ENCODE assay signal across 8 cellular contexts in genomic region chr22:50582562-50583293, GRCh38. TPM values are rescaled to one million over a fixed set of nuclear protein-coding genes. Genes with fewer than 3 reads are reported as not detected.
DNase-seq lines count a peak whose midpoint lies in the region; ATAC-seq and TF ChIP-seq lines count a peak whose summit lies in the region.

CHKB (minus strand) TSS chr22:50582849; CDS start chr22:50582781, 68 bp downstream.

- H3K36me3 Mint-ChIP-seq in activated T-cell treated with anti-CD3 and anti-CD28 coated beads, Interleukin-2, amount 50 U/mL, for 24 hours (ENCODE audit: low read depth), result peaks cover 46% of the 10 kb centered on the region

- peaks cover 26% of the 10 kb centered on the region for H3K4me1 Mint-ChIP-seq in activated T-cell treated with anti-CD3 and anti-CD28 coated beads, Interleukin-2, amount 50 U/mL, for 24 hours (ENCODE audit: low read depth)

- ATAC-seq in GM21717 (IDR thresholded peaks at IDR 0.05; ENCODE audit: unreplicated experiment), result peak; percentile 87

- H3K27me3 Mint-ChIP-seq in activated T-cell treated with anti-CD3 and anti-CD28 coated beads, Interleukin-2, amount 50 U/mL, for 24 hours, result no peaks in the 10 kb centered on the region

- DNase-seq in DMS153 treated with DMSO at 0.1 percent for 48 hours (lab: John Stamatoyannopoulos, UW; ENCODE audit: unreplicated experiment), result peak; percentile 96
- DNase-seq in KBM-7, result peak; percentile 98
- peak; percentile 98 for DNase-seq in activated T-cell treated with anti-CD3 and anti-CD28 coated beads, Interleukin-2, amount 50 U/mL, for 24 hours
- DNase-seq in epithelial cell of proximal tubule (ENCODE audit: low read depth), result peak; percentile 68
- peak; percentile 99 for DNase-seq in mucosa of gallbladder (ENCODE audit: low spot score)
- DNase-seq in stimulated activated CD8-positive, alpha-beta memory T cell treated with anti-CD3 and anti-CD28 coated beads, Interleukin-4, amount 100 ng/mL, for 4 hours (ENCODE audit: low read depth in 2 of 2, low spot score in 1 of 2), result peak; percentile 94 to 96

- in situ Hi-C loops in KBM-7 (cut with MboI; ENCODE audit: low pct_unique_long_range_greater_than_20kb, low sequenced_read_pairs), result no loop called here

- no peak for TF ChIP-seq CTCF in epithelial cell of proximal tubule (conservative IDR thresholded peaks at IDR 0.05; ENCODE audit: low read depth, low read length)

- peak within 1 kb of the TSS; percentile 94 for H3K4me3 Mint-ChIP-seq in activated T-cell treated with anti-CD3 and anti-CD28 coated beads, Interleukin-2, amount 50 U/mL, for 24 hours

- H3K27ac Mint-ChIP-seq in activated T-cell treated with anti-CD3 and anti-CD28 coated beads, Interleukin-2, amount 50 U/mL, for 24 hours, result peak within 1 kb of the TSS; percentile 95

- H3K4me3 ChIP-seq in epithelial cell of proximal tubule (ENCODE audit: low read depth, low read length), result peak within 1 kb of the TSS; percentile 86

- H3K9me3 Mint-ChIP-seq in activated T-cell treated with anti-CD3 and anti-CD28 coated beads, Interleukin-2, amount 50 U/mL, for 24 hours, result no peaks in the 10 kb centered on the region

TF ChIP-seq in PFSK-1, 5 proteins besides CTCF, POLR2A, EP300 and RAD21:
- TF ChIP-seq POLR2AphosphoS5 (IDR thresholded peaks at IDR 0.05; ENCODE audit: low read depth, low read length) (peak; percentile 69), FOXP2 (optimal IDR thresholded peaks at IDR 0.05; ENCODE audit: borderline replicate concordance, extremely low read depth, extremely low read length, insufficient read depth) (no peak), REST (IDR thresholded peaks at IDR 0.05; ENCODE audit: insufficient read depth in 1 of 2, low read depth in 2 of 2, low read length in 2 of 2) (no peak)

RNA-seq across cellular contexts. Expression of gene CHKB, which starts in this region (rescaled TPM):
- 29.2 TPM for polyA plus RNA-seq in PFSK-1 (2012; ENCODE audit: insufficient read length, low read depth)
- total RNA-seq in epithelial cell of proximal tubule (29.5 and 50.4 TPM in 2 replicates), mucosa of gallbladder (106 TPM)

Comparison
In these comparisons a context has a peak if more than half of its experiments do, and no peak if none do; other contexts are left out.
1. Peak in every context shown above with its lines: DNase-seq, ATAC-seq and H3K4me3 ChIP-seq.